ENCODE assay signal across 12 cellular contexts in the genomic region with DNA sequence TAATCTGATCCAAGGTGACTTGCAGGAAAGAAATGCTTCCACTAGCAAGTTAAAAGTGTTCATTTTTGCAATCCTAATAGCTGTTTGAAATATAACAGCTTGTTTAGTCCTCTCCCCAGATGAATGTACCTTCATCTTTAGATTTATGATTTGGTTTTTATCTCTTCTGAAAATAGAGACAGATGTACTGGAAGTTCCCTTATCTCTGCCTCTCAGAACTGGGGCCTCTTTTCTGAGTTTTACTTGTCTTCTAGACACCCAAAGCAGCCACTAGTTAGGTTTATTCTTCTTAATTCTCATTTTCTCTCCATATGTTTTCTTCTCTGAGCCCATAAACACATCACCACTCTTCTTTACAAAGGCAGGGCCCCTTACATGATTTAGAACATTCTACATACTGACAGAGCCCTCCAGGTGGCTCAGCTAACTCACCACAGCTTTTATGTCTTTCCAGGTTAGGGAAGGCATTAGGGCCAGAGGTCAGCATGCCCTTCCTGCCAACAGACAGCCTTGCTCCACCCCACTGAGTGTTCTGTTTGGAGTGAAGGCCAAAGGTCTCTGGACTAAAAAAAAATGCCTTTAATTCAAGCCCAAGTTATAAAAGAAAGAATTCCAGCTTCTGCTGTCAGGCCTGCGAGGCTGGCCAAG.
DNase-seq lines count a peak whose midpoint lies in the region; ATAC-seq and TF ChIP-seq lines count a peak whose summit lies in the region.
"Had no signal": no experiment of that assay in that cellular context is flagged by ENCODE, and none has a peak within 500 bp of the region (broad histone marks: within the 10 kb centered on the region; RNA-seq: fewer than 3 reads in every experiment).

No MANE protein-coding gene starts in this region.

- no peak overlapping the region for H3K4me3 ChIP-seq in smooth muscle cell
- no peak overlapping the region for H3K4me3 ChIP-seq in effector memory CD4-positive, alpha-beta T cell (ENCODE audit: insufficient read depth, low read depth, low read length, poor library complexity, severe bottlenecking)

- TF ChIP-seq CTCF in smooth muscle cell (IDR thresholded peaks at IDR 0.05; ENCODE audit: borderline replicate concordance, insufficient read depth, poor library complexity, severe bottlenecking) = no peak

- H3K27ac Mint-ChIP-seq in activated T-helper 2 cell treated with anti-CD3 and anti-CD28 coated beads, Interferon-gamma antibody, Interleukin-2, Interleukin-4, amounts not matched to agents 10 μg/mL and 5 μg/mL and 100 μg/mL, durations not matched to agents 14 hours and 24 hours and 36 hours = peak overlapping the region; percentile 54
- H3K27ac Mint-ChIP-seq: IgD-negative memory B cell had no signal

- H3K27ac ChIP-seq in smooth muscle cell (ENCODE audit: low read depth) = peak overlapping the region; percentile 98
- no peak overlapping the region for H3K27ac ChIP-seq in effector memory CD4-positive, alpha-beta T cell (ENCODE audit: insufficient read depth, low read length, poor library complexity, severe bottlenecking)
- H3K27ac ChIP-seq: 22Rv1 had no signal

- intact Hi-C loops in activated T-helper 2 cell treated with anti-CD3 and anti-CD28 coated beads, Interferon-gamma antibody, Interleukin-2, Interleukin-4, amounts not matched to agents 10 μg/mL and 5 μg/mL and 100 μg/mL, durations not matched to agents 14 hours and 24 hours and 36 hours (cut with micrococcal nuclease) = loop anchor here (1.0 to 10.0 kb wide), 8 partner anchors 35 to 403 kb away; no protein-coding TSS in a partner anchor

- H3K4me1 ChIP-seq in smooth muscle cell (ENCODE audit: low read depth) = peaks cover 22% of the 10 kb centered on the region
- H3K4me1 ChIP-seq in effector memory CD4-positive, alpha-beta T cell (ENCODE audit: control insufficient read depth, insufficient read depth, low read length, poor library complexity, severe bottlenecking) = no peaks in the 10 kb centered on the region

- peak overlapping the region; percentile 0 for H3K4me3 Mint-ChIP-seq in activated T-helper 2 cell treated with anti-CD3 and anti-CD28 coated beads, Interferon-gamma antibody, Interleukin-2, Interleukin-4, amounts not matched to agents 10 μg/mL and 5 μg/mL and 100 μg/mL, durations not matched to agents 14 hours and 24 hours and 36 hours (ENCODE audit: low read depth)
- H3K4me3 Mint-ChIP-seq: IgD-negative memory B cell had no signal

- peaks cover 19% of the 10 kb centered on the region for H3F3A ChIP-seq in smooth muscle cell (ENCODE audit: low read depth)

- 67% methylated on average over 1 of the region's 1 CpG for WGBS in smooth muscle cell (ENCODE audit: low lambda C conversion rate)

- H3K9me3 ChIP-seq in smooth muscle cell (replicated peaks; ENCODE audit: low read depth) = no peaks in the 10 kb centered on the region
- H3K9me3 ChIP-seq in effector memory CD4-positive, alpha-beta T cell (ENCODE audit: control insufficient read depth, low read length) = no peaks in the 10 kb centered on the region

- H3K4me2 ChIP-seq in smooth muscle cell = peak overlapping the region; percentile 68

- no peaks in the 10 kb centered on the region for H3K79me2 ChIP-seq in smooth muscle cell (ENCODE audit: low read depth)

- peaks cover 49% of the 10 kb centered on the region for H3K4me1 Mint-ChIP-seq in activated T-helper 2 cell treated with anti-CD3 and anti-CD28 coated beads, Interferon-gamma antibody, Interleukin-2, Interleukin-4, amounts not matched to agents 10 μg/mL and 5 μg/mL and 100 μg/mL, durations not matched to agents 14 hours and 24 hours and 36 hours (ENCODE audit: low read depth)

- no peaks in the 10 kb centered on the region for H3K36me3 Mint-ChIP-seq in activated T-helper 2 cell treated with anti-CD3 and anti-CD28 coated beads, Interferon-gamma antibody, Interleukin-2, Interleukin-4, amounts not matched to agents 10 μg/mL and 5 μg/mL and 100 μg/mL, durations not matched to agents 14 hours and 24 hours and 36 hours (ENCODE audit: low read depth)
- H3K36me3 Mint-ChIP-seq: IgD-negative memory B cell had no signal

- DNase-seq in NCI-H2171 treated with DMSO at 0.1 percent for 48 hours (lab: John Stamatoyannopoulos, UW) = peak; percentile 8
- DNase-seq in NCI-H2171 (lab: John Stamatoyannopoulos, UW) = no peak
- DNase-seq in activated T-helper 2 cell treated with anti-CD3 and anti-CD28 coated beads, Interferon-gamma antibody, Interleukin-2, Interleukin-4, amounts not matched to agents 10 μg/mL and 5 μg/mL and 100 μg/mL, durations not matched to agents 14 hours and 24 hours and 36 hours (ENCODE audit: low spot score) = no peak
- peak; percentile 64 for DNase-seq in left kidney (ENCODE audit: low read depth, low spot score)
- DNase-seq in smooth muscle cell (lab: John Stamatoyannopoulos, UW; ENCODE audit: unreplicated experiment) = no peak
- DNase-seq in effector memory CD4-positive, alpha-beta T cell = no peak
- DNase-seq: amygdala, NCI-H2081 treated with DMSO at 0.1 percent for 48 hours had no signal

- ATAC-seq in HG02885 (IDR thresholded peaks at IDR 0.05; ENCODE audit: poor library complexity, unreplicated experiment) (no peak), GM19035 (IDR thresholded peaks at IDR 0.05; ENCODE audit: unreplicated experiment) (no peak)

- no peak overlapping the region for H3K9ac ChIP-seq in smooth muscle cell (ENCODE audit: low read depth)

- H3K27me3 Mint-ChIP-seq in activated T-helper 2 cell treated with anti-CD3 and anti-CD28 coated beads, Interferon-gamma antibody, Interleukin-2, Interleukin-4, amounts not matched to agents 10 μg/mL and 5 μg/mL and 100 μg/mL, durations not matched to agents 14 hours and 24 hours and 36 hours (ENCODE audit: low read depth) = peaks cover 5% of the 10 kb centered on the region

- no peak overlapping the region for H2AFZ ChIP-seq in smooth muscle cell (ENCODE audit: low read depth)

- no peaks in the 10 kb centered on the region for H4K20me1 ChIP-seq in smooth muscle cell (ENCODE audit: low read depth)

- H3K9me3 Mint-ChIP-seq in activated T-helper 2 cell treated with anti-CD3 and anti-CD28 coated beads, Interferon-gamma antibody, Interleukin-2, Interleukin-4, amounts not matched to agents 10 μg/mL and 5 μg/mL and 100 μg/mL, durations not matched to agents 14 hours and 24 hours and 36 hours = no peaks in the 10 kb centered on the region
- H3K9me3 Mint-ChIP-seq: IgD-negative memory B cell had no signal

- H3K36me3 ChIP-seq in smooth muscle cell (ENCODE audit: low read depth) = no peaks in the 10 kb centered on the region
- H3K36me3 ChIP-seq in effector memory CD4-positive, alpha-beta T cell (ENCODE audit: control insufficient read depth, insufficient read depth, low read length) = no peaks in the 10 kb centered on the region

- H3K27me3 ChIP-seq in smooth muscle cell (ENCODE audit: low read depth) = no peaks in the 10 kb centered on the region
- H3K27me3 ChIP-seq in effector memory CD4-positive, alpha-beta T cell (replicated peaks; ENCODE audit: control insufficient read depth, insufficient read depth, low read length, poor library complexity, severe bottlenecking) = no peaks in the 10 kb centered on the region

Comparison
In these comparisons a context has a peak if more than half of its experiments do, and no peak if none do; other contexts are left out.
1. DNase-seq: peak in NCI-H2171 treated with DMSO at 0.1 percent for 48 hours (single experiment) and left kidney (single experiment); none in NCI-H2171 (single experiment), activated T-helper 2 cell treated with anti-CD3 and anti-CD28 coated beads, Interferon-gamma antibody, Interleukin-2, Interleukin-4, amounts not matched to agents 10 μg/mL and 5 μg/mL and 100 μg/mL, durations not matched to agents 14 hours and 24 hours and 36 hours (single experiment), smooth muscle cell (single experiment) and effector memory CD4-positive, alpha-beta T cell (0 of 3).